Comparison of ENCODE assay signal across 8 cellular contexts in the genomic region with DNA sequence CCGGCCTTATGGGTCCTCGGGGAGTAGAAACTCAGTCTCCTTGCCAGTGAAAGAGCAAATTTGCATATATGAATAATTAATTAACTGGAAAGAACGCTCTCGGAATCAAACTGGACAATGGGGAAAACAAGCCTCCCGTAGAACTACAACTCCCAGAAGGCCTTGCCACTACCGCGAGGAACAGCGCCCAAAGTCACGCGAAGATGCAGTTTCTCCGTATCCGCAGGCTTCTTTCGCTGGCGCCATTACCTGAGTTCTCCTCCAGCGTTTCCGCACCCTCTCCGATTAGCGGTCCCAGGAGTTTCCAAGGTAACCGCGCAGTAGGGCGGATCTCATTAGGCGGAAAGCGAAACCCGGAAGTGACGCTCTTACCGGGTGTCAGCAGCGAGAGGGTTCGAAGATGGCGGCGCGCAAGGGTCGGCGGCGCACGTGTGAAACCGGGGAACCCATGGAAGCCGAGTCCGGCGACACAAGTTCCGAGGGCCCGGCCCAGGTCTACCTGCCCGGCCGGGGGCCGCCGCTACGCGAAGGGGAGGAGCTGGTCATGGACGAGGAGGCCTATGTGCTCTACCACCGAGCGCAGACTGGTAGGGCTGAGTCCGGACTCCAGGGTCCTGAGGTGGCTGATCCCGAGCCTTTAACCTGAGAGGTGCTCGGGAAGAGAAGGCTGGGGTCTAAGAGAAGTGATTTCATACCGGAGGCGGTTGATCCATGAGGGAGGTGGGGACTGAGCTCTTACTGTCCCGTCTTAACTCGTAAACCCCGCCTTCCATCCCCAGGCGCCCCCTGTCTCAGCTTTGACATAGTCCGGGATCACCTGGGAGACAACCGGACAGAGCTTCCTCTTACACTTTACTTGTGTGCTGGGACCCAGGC. TPM values are rescaled to one million over a fixed set of nuclear protein-coding genes. Genes with fewer than 3 reads are reported as not detected.
A peak's percentile ranks its signal among the peaks of the same experiment; 100 is the strongest.
DNase-seq lines count a peak whose midpoint lies in the region; ATAC-seq and TF ChIP-seq lines count a peak whose summit lies in the region.

A gene (plus strand): TSS at position 378 of the 876 bp plus-strand sequence. CDS start 23 bp downstream, at position 401.

- POLR2A ChIA-PET in naive thymus-derived CD4-positive, alpha-beta T cell (lab: Charles Lee): interaction anchor here (0.6 to 2.2 kb wide), 7 partner anchors 22 to 192 kb away, joined by 3 to 5 read pairs (median 3); a partner anchor contains a TSS

- H3K9ac ChIP-seq in fibroblast of lung (ENCODE audit: insufficient read depth, low read length): peak within 1 kb of the TSS; percentile 91

- peaks cover 27% of the 10 kb centered on the region for H3K79me2 ChIP-seq in GM23338 (replicated peaks; ENCODE audit: insufficient read depth)
- peaks cover 8% of the 10 kb centered on the region for H3K79me2 ChIP-seq in fibroblast of lung (ENCODE audit: control insufficient read depth, insufficient read depth, low read length)

- peaks cover 54% of the 10 kb centered on the region for H3K36me3 Mint-ChIP-seq in GM23338 (ENCODE audit: low read depth)
- peaks cover 8 to 21% (median 17%) of the 10 kb centered on the region in 5 donors for H3K36me3 Mint-ChIP-seq in naive thymus-derived CD4-positive, alpha-beta T cell
- peaks cover 17 to 32% of the 10 kb centered on the region in 2 donors for H3K36me3 Mint-ChIP-seq in stimulated activated naive B cell treated with anti-CD40 and anti-IgM and Interleukin-4, amounts not matched to agents 10 μg/mL and 1 μg/mL and 100 μg/mL, for 72 hours

- H3K36me3 ChIP-seq in GM23338 (ENCODE audit: insufficient read depth) (peaks cover 19% of the 10 kb centered on the region), fibroblast of lung (ENCODE audit: control insufficient read depth, insufficient read depth, low read length) (peaks cover 15% of the 10 kb centered on the region)
- peaks cover 6 to 41% (median 16%) of the 10 kb centered on the region in 3 experiments for H3K36me3 ChIP-seq in naive thymus-derived CD4-positive, alpha-beta T cell (ENCODE audit: control insufficient read depth in 2 of 3, insufficient read depth in 3 of 3, low read length in 3 of 3)

- DNase-seq in DMS79 treated with DMSO at 0.1 percent for 48 hours (lab: John Stamatoyannopoulos, UW) (peak; percentile 97), GM23338 (ENCODE audit: low spot score) (peak; percentile 98), LHCN-M2 (ENCODE audit: low read depth) (peak; percentile 95), RPMI8226 (peak; percentile 96), fibroblast of lung (ENCODE audit: low read depth in 2 of 2) (peak; percentile 96)
- DNase-seq in activated T-helper 1 cell treated with anti-CD3 and anti-CD28 coated beads, Interleukin-2, amount 50 U/mL, for 16 hours (ENCODE audit: low read depth in 1 of 2, low spot score in 1 of 2): peak; percentile 85 to 91
- peak; percentile 63 to 98 (median 93) for DNase-seq in naive thymus-derived CD4-positive, alpha-beta T cell
- peak; percentile 92 for DNase-seq in stimulated activated naive B cell treated with anti-CD40 and anti-IgM and Interleukin-4, amounts not matched to agents 10 μg/mL and 1 μg/mL and 100 μg/mL, for 72 hours

- ATAC-seq in GM23338: peak; percentile 78
- ATAC-seq in naive thymus-derived CD4-positive, alpha-beta T cell: peak; percentile 95
- peak; percentile 92 to 94 for ATAC-seq in stimulated activated naive B cell treated with anti-CD40 and anti-IgM and Interleukin-4, amounts not matched to agents 10 μg/mL and 1 μg/mL and 100 μg/mL, for 72 hours (replicated peaks)

- no peaks in the 10 kb centered on the region for H3K9me3 ChIP-seq in fibroblast of lung (ENCODE audit: control insufficient read depth, insufficient read depth, low read depth, low read length)
- H3K9me3 ChIP-seq in naive thymus-derived CD4-positive, alpha-beta T cell (ENCODE audit: control insufficient read depth in 2 of 3, low read length in 3 of 3): no peaks in the 10 kb centered on the region

- H3K27ac Mint-ChIP-seq in GM23338: peak within 1 kb of the TSS; percentile 98
- H3K27ac Mint-ChIP-seq in naive thymus-derived CD4-positive, alpha-beta T cell: peak within 1 kb of the TSS; percentile 90 to 98 (median 95)
- H3K27ac Mint-ChIP-seq in stimulated activated naive B cell treated with anti-CD40 and anti-IgM and Interleukin-4, amounts not matched to agents 10 μg/mL and 1 μg/mL and 100 μg/mL, for 72 hours: peak within 1 kb of the TSS; percentile 98

- no peaks in the 10 kb centered on the region for H3K9me2 ChIP-seq in GM23338 (ENCODE audit: insufficient read depth)

- H4K20me1 ChIP-seq in GM23338 (replicated peaks; ENCODE audit: insufficient read depth) (peaks cover 11% of the 10 kb centered on the region; the same call in 1 of the 2 replicates), fibroblast of lung (ENCODE audit: control insufficient read depth, extremely low read depth, insufficient read depth, low read length) (no peaks in the 10 kb centered on the region)

- peaks cover 22% of the 10 kb centered on the region for H3K4me1 ChIP-seq in GM23338 (ENCODE audit: insufficient read depth)
- peaks cover 7% of the 10 kb centered on the region for H3K4me1 ChIP-seq in fibroblast of lung (ENCODE audit: control insufficient read depth, extremely low read depth, insufficient read depth, low read length)
- peaks cover 20 to 22% of the 10 kb centered on the region in 2 donors for H3K4me1 ChIP-seq in naive thymus-derived CD4-positive, alpha-beta T cell (ENCODE audit: control insufficient read depth in 2 of 2, insufficient read depth in 2 of 2, low read length in 2 of 2)

- H3K4me2 ChIP-seq in GM23338 (peak within 1 kb of the TSS; percentile 86), fibroblast of lung (ENCODE audit: extremely low read depth, insufficient read depth, low read length) (peak within 1 kb of the TSS; percentile 99)

- intact Hi-C loops in naive thymus-derived CD4-positive, alpha-beta T cell (cut with micrococcal nuclease): loop anchor here (1.0 to 5.0 kb wide), 16 partner anchors 23 to 1321 kb away; a partner anchor contains a TSS

- peaks cover 35% of the 10 kb centered on the region for H3F3A ChIP-seq in GM23338 (replicated peaks; ENCODE audit: low read depth)

- TF ChIP-seq CTCF in GM23338 (conservative IDR thresholded peaks at IDR 0.05; ENCODE audit: low read depth in 2 of 2) (peak in 1 of 2 experiments; percentile 26; a peak in 1 of 4 replicates), fibroblast of lung (conservative IDR thresholded peaks at IDR 0.05 in 1 of 2, IDR thresholded peaks at IDR 0.05 in 1 of 2; ENCODE audit: low read depth in 1 of 2, low read length in 2 of 2) (peak in 1 of 2 donors; percentile 9)

- peaks cover 21% of the 10 kb centered on the region for H3K27me3 Mint-ChIP-seq in GM23338 (ENCODE audit: insufficient read depth, low read depth, poor library complexity)
- peaks cover 12 to 33% (median 21%) of the 10 kb centered on the region in 5 donors for H3K27me3 Mint-ChIP-seq in naive thymus-derived CD4-positive, alpha-beta T cell
- H3K27me3 Mint-ChIP-seq in stimulated activated naive B cell treated with anti-CD40 and anti-IgM and Interleukin-4, amounts not matched to agents 10 μg/mL and 1 μg/mL and 100 μg/mL, for 72 hours: peaks cover 19 to 26% of the 10 kb centered on the region in 2 donors

- no peaks in the 10 kb centered on the region; the same call in 2 of the 3 replicates for H3K9me3 Mint-ChIP-seq in GM23338
- H3K9me3 Mint-ChIP-seq in naive thymus-derived CD4-positive, alpha-beta T cell: peaks cover 0 to 1% (median 0%) of the 10 kb centered on the region in 11 donors
- H3K9me3 Mint-ChIP-seq in stimulated activated naive B cell treated with anti-CD40 and anti-IgM and Interleukin-4, amounts not matched to agents 10 μg/mL and 1 μg/mL and 100 μg/mL, for 72 hours: no peaks in the 10 kb centered on the region

- H2AFZ ChIP-seq in GM23338 (no peak within 1 kb of the TSS), fibroblast of lung (ENCODE audit: low read length) (peak within 1 kb of the TSS; percentile 83)

- peak within 1 kb of the TSS; percentile 92 for H3K4me3 Mint-ChIP-seq in GM23338
- peak within 1 kb of the TSS; percentile 87 to 96 (median 93) for H3K4me3 Mint-ChIP-seq in naive thymus-derived CD4-positive, alpha-beta T cell
- H3K4me3 Mint-ChIP-seq in stimulated activated naive B cell treated with anti-CD40 and anti-IgM and Interleukin-4, amounts not matched to agents 10 μg/mL and 1 μg/mL and 100 μg/mL, for 72 hours: peak within 1 kb of the TSS; percentile 91 to 98

- CTCF ChIA-PET in naive thymus-derived CD4-positive, alpha-beta T cell (lab: Charles Lee): interaction anchor here (0.8 to 1.0 kb wide), 2 partner anchors 28 to 112 kb away, joined by 3 read pairs; no protein-coding TSS in a partner anchor

- peaks cover 28% of the 10 kb centered on the region for H3K27me3 ChIP-seq in GM23338 (ENCODE audit: insufficient read depth)
- peaks cover 11% of the 10 kb centered on the region for H3K27me3 ChIP-seq in fibroblast of lung (ENCODE audit: control insufficient read depth, insufficient read depth, low read length)
- peaks cover 0 to 8% of the 10 kb centered on the region in 2 donors for H3K27me3 ChIP-seq in naive thymus-derived CD4-positive, alpha-beta T cell (ENCODE audit: control insufficient read depth in 2 of 2, insufficient read depth in 2 of 2, low read length in 2 of 2)

- peaks cover 19% of the 10 kb centered on the region for H3K4me1 Mint-ChIP-seq in GM23338
- H3K4me1 Mint-ChIP-seq in naive thymus-derived CD4-positive, alpha-beta T cell: peaks cover 19 to 44% (median 37%) of the 10 kb centered on the region in 7 donors
- peaks cover 26 to 48% of the 10 kb centered on the region in 2 donors for H3K4me1 Mint-ChIP-seq in stimulated activated naive B cell treated with anti-CD40 and anti-IgM and Interleukin-4, amounts not matched to agents 10 μg/mL and 1 μg/mL and 100 μg/mL, for 72 hours

- peak within 1 kb of the TSS; percentile 21 for H3K27ac ChIP-seq in GM23338 (ENCODE audit: low read depth)
- peak within 1 kb of the TSS; percentile 92 for H3K27ac ChIP-seq in fibroblast of lung (ENCODE audit: insufficient read depth, low read length)
- H3K27ac ChIP-seq in naive thymus-derived CD4-positive, alpha-beta T cell (ENCODE audit: low read depth, low read length): peak within 1 kb of the TSS; percentile 83

- H3K4me3 ChIP-seq in GM23338 (peak within 1 kb of the TSS; percentile 86), fibroblast of lung (replicated peaks in 1 of 4; ENCODE audit: control extremely low read depth in 1 of 4, insufficient read depth in 1 of 4, low read depth in 3 of 4, low read length in 4 of 4) (peak within 1 kb of the TSS; percentile 93 to 98 (median 95))
- peak within 1 kb of the TSS; percentile 80 for H3K4me3 ChIP-seq in naive thymus-derived CD4-positive, alpha-beta T cell (ENCODE audit: low read length)

TF ChIP-seq in GM23338, 12 proteins besides CTCF, POLR2A, EP300 and RAD21 (continues in another document):
- peak; percentile 83 for TF ChIP-seq POLR2AphosphoS5 (IDR thresholded peaks at IDR 0.05; ENCODE audit: low read depth)

RNA-seq across cellular contexts. Expression of the gene that starts here (rescaled TPM):
- total RNA-seq in GM23338 (2014; rRNA removed; shearing (Covaris generic)): 58.0 and 64.6 TPM in 2 replicates
- polyA plus RNA-seq in GM23338 (2016; fragmentation: Nextera tagmentation; extraction: Ambion mirVana) (23.2 and 25.8 TPM in 2 replicates), fibroblast of lung (14.7 and 21.9 TPM in 2 replicates)
- total RNA-seq in LHCN-M2 (2014; rRNA removed) (66.9 and 70.5 TPM in 2 replicates), fibroblast of lung (9.1 and 12.1 TPM in 2 replicates)
- 26.8 TPM for polyA plus RNA-seq in LHCN-M2 (2012)
- 17.6 and 32.0 TPM in 2 replicates for polyA plus RNA-seq in fibroblast of lung (2012)
- 12.0 and 19.1 TPM in 2 replicates for polyA minus RNA-seq in fibroblast of lung (ENCODE audit: low replicate concordance)
- 10 to 100 TPM; 26.1 to 45.8 (median 36.3) TPM for total RNA-seq in naive thymus-derived CD4-positive, alpha-beta T cell
- 10 to 100 TPM; 42.8 to 51.6 TPM for polyA plus RNA-seq in naive thymus-derived CD4-positive, alpha-beta T cell

Comparison
In these comparisons a context has a peak if more than half of its experiments do, and no peak if none do; other contexts are left out.
1. Peak in every context shown above with its lines: DNase-seq, ATAC-seq, H3K4me3 ChIP-seq and H3K27ac ChIP-seq.
2. H3K27ac ChIP-seq: peak in every context shown above with its lines; median percentile 92 in fibroblast of lung; 83 in naive thymus-derived CD4-positive, alpha-beta T cell; 21 in GM23338.